Comparison of ENCODE assay signal across 8 cellular contexts in genomic region chr19:13207237-13208130, GRCh38. TPM values are rescaled to one million over a fixed set of nuclear protein-coding genes. Genes with fewer than 3 reads are reported as not detected.
A peak's percentile ranks its signal among the peaks of the same experiment; 100 is the strongest.
DNase-seq lines count a peak whose midpoint lies in the region; ATAC-seq and TF ChIP-seq lines count a peak whose summit lies in the region.

No MANE protein-coding gene starts in this region.

- peak overlapping the region; percentile 93 for H3K27ac Mint-ChIP-seq in memory B cell

- H3K9ac ChIP-seq in adipocyte (ENCODE audit: low read length), result peak overlapping the region; percentile 83

- H3K4me1 ChIP-seq in adipocyte (ENCODE audit: control insufficient read depth, insufficient read depth, low read length), result peaks cover 2% of the 10 kb centered on the region
- peaks cover 5% of the 10 kb centered on the region for H3K4me1 ChIP-seq in vagina

- no peaks in the 10 kb centered on the region for H3K9me3 ChIP-seq in adipocyte (ENCODE audit: control insufficient read depth, low read length)
- no peaks in the 10 kb centered on the region for H3K9me3 ChIP-seq in vagina

- peak; percentile 18 for ATAC-seq in memory B cell (ENCODE audit: low read depth)

- peak overlapping the region; percentile 59 for H3K4me3 ChIP-seq in adipocyte (ENCODE audit: low read length)
- peak overlapping the region; percentile 50 to 60 for H3K4me3 ChIP-seq in vagina

- H3K4me1 Mint-ChIP-seq in memory B cell, result peaks cover 32% of the 10 kb centered on the region

- peak overlapping the region; percentile 85 for H3K4me3 Mint-ChIP-seq in memory B cell

- H3K27me3 ChIP-seq in adipocyte (replicated peaks; ENCODE audit: control insufficient read depth, insufficient read depth, low read length), result no peaks in the 10 kb centered on the region
- no peaks in the 10 kb centered on the region for H3K27me3 ChIP-seq in vagina

- peak overlapping the region; percentile 80 for H3K27ac ChIP-seq in vagina

- intact Hi-C loops in vagina (cut with DNase I), result no loop called here
- intact Hi-C loops in posterior cingulate gyrus (cut with DNase I), result no loop called here

- TF ChIP-seq CTCF in vagina (IDR thresholded peaks at IDR 0.05), result no peak

- peak; percentile 35 for DNase-seq in stimulated activated CD4-positive, alpha-beta T cell treated with anti-CD3 and anti-CD28 coated beads, Interleukin-4, amount 100 ng/mL, for 1 hour
- DNase-seq in stimulated activated CD4-positive, alpha-beta T cell treated with anti-CD3 and anti-CD28 coated beads, Interleukin-12 subunit alpha, Interleukin-12 subunit beta, amount 100 ng/mL, for 4 hours, result no peak
- DNase-seq in adipocyte (ENCODE audit: low read depth), result no peak
- DNase-seq in memory B cell (ENCODE audit: low spot score in 2 of 2), result peak in 1 of 2 donors; percentile 25
- no peak for DNase-seq in vagina (ENCODE audit: extremely low spot score in 2 of 2)
- DNase-seq in posterior cingulate gyrus, result no peak
- DNase-seq in mesenteric fat pad (ENCODE audit: low spot score), result no peak
- no peak for DNase-seq in stimulated activated CD4-positive, alpha-beta T cell treated with anti-CD3 and anti-CD28 coated beads, Interleukin-2, amount 100 ng/mL, for 48 hours

- H3K27me3 Mint-ChIP-seq in memory B cell, result no peaks in the 10 kb centered on the region

- no peaks in the 10 kb centered on the region for H3K36me3 ChIP-seq in adipocyte (ENCODE audit: control insufficient read depth, insufficient read depth, low read length, severe bottlenecking)
- no peaks in the 10 kb centered on the region for H3K36me3 ChIP-seq in vagina

- no peaks in the 10 kb centered on the region for H3K9me3 Mint-ChIP-seq in memory B cell

- no peak for TF ChIP-seq POLR2A in vagina (IDR thresholded peaks at IDR 0.05)

- H3K36me3 Mint-ChIP-seq in memory B cell, result no peaks in the 10 kb centered on the region

RNA-seq across cellular contexts. Expression of gene IER2, which starts 57.3 kb away (rescaled TPM):
- total RNA-seq in vagina, result 152 TPM
- 229 TPM for total RNA-seq in mesenteric fat pad

RNA-seq across cellular contexts. Expression of gene STX10, which starts 57.3 kb away (rescaled TPM):
- total RNA-seq in vagina, result 71.5 TPM
- total RNA-seq in mesenteric fat pad, result 45.4 TPM
